1 cellular context compared by ENCODE assay signal in genomic region chr6:21022343-21023107, GRCh38.
TF ChIP-seq lines count a peak whose summit lies in the region.

No MANE protein-coding gene starts in this region.

TF ChIP-seq in GM12878, 131 proteins besides CTCF, POLR2A, EP300 and RAD21 (continued from another document and continues in another):
- TF ChIP-seq, protein P1, sequence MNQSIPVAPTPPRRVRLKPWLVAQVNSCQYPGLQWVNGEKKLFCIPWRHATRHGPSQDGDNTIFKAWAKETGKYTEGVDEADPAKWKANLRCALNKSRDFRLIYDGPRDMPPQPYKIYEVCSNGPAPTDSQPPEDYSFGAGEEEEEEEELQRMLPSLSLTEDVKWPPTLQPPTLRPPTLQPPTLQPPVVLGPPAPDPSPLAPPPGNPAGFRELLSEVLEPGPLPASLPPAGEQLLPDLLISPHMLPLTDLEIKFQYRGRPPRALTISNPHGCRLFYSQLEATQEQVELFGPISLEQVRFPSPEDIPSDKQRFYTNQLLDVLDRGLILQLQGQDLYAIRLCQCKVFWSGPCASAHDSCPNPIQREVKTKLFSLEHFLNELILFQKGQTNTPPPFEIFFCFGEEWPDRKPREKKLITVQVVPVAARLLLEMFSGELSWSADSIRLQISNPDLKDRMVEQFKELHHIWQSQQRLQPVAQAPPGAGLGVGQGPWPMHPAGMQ (IDR thresholded peaks at IDR 0.05; ENCODE audit: borderline replicate concordance), result no peak
- TF ChIP-seq E2F4 (IDR thresholded peaks at IDR 0.05; ENCODE audit: low read depth, low read length) (no peak), NFXL1 (IDR thresholded peaks at IDR 0.05; ENCODE audit: borderline replicate concordance) (no peak), HCFC1 (IDR thresholded peaks at IDR 0.05; ENCODE audit: low read length) (no peak), SP1 (IDR thresholded peaks at IDR 0.05; ENCODE audit: low read depth, low read length) (peak; percentile 34), CHD2 (IDR thresholded peaks at IDR 0.05; ENCODE audit: borderline replicate concordance, low read depth, low read length) (peak; percentile 49; the same call in 1 of the 2 replicates), BRCA1 (IDR thresholded peaks at IDR 0.05; ENCODE audit: low read depth, low read length) (no peak), NR2C2 (IDR thresholded peaks at IDR 0.05; ENCODE audit: borderline replicate concordance, control insufficient read depth, insufficient read length, low read depth) (no peak), HDAC6 (IDR thresholded peaks at IDR 0.05; ENCODE audit: unreplicated experiment) (no peak), GATAD2B (conservative IDR thresholded peaks at IDR 0.05; ENCODE audit: low read depth) (no peak), SIN3A (IDR thresholded peaks at IDR 0.05; ENCODE audit: low read depth, low read length) (no peak), USF2 (IDR thresholded peaks at IDR 0.05; ENCODE audit: borderline replicate concordance, low read depth, low read length) (no peak), GABPA (IDR thresholded peaks at IDR 0.05; ENCODE audit: low read depth) (peak; percentile 59; the same call in 1 of the 2 replicates), ETV6 (conservative IDR thresholded peaks at IDR 0.05 in 1 of 2, IDR thresholded peaks at IDR 0.05 in 1 of 2; ENCODE audit: borderline replicate concordance in 1 of 2, low read depth in 1 of 2) (peak in 1 of 2 experiments; percentile 88; a peak in 2 of 4 replicates), MTA2 (IDR thresholded peaks at IDR 0.05; ENCODE audit: low read depth) (peak; percentile 87), CREM (IDR thresholded peaks at IDR 0.05; ENCODE audit: low read depth) (peak; percentile 63), ATF7 (IDR thresholded peaks at IDR 0.05; ENCODE audit: low read depth) (peak; percentile 88), POU2F2 (IDR thresholded peaks at IDR 0.05; ENCODE audit: borderline replicate concordance, low read depth, low read length) (no peak; the same call in 2 of the 3 replicates), CBX3 (IDR thresholded peaks at IDR 0.05; ENCODE audit: borderline replicate concordance, low read depth) (no peak), EZH2 (IDR thresholded peaks at IDR 0.05; ENCODE audit: borderline replicate concordance, control insufficient read depth, low read depth, low read length) (no peak), ZBED1 (IDR thresholded peaks at IDR 0.05; ENCODE audit: borderline replicate concordance) (no peak), USF1 (IDR thresholded peaks at IDR 0.05; ENCODE audit: borderline replicate concordance, extremely low read length, insufficient read depth, low read depth, low read length) (no peak), RCOR1 (conservative IDR thresholded peaks at IDR 0.05; ENCODE audit: low read depth, low read length) (no peak), NR2F1 (conservative IDR thresholded peaks at IDR 0.05) (no peak; the same call in 1 of the 2 replicates), CREB1 (IDR thresholded peaks at IDR 0.05; ENCODE audit: low read depth) (peak; percentile 61; the same call in 1 of the 2 replicates), ZNF592 (IDR thresholded peaks at IDR 0.05) (no peak), ZNF622 (IDR thresholded peaks at IDR 0.05) (no peak), IKZF1 (conservative IDR thresholded peaks at IDR 0.05) (peak; percentile 65), RBBP5 (conservative IDR thresholded peaks at IDR 0.05) (no peak), NR2C1 (IDR thresholded peaks at IDR 0.05) (no peak), ZNF217 (IDR thresholded peaks at IDR 0.05) (no peak), POLR2AphosphoS2 (IDR thresholded peaks at IDR 0.05; ENCODE audit: low read depth, low read length) (no peak), SMC3 (IDR thresholded peaks at IDR 0.05; ENCODE audit: borderline replicate concordance, low read length) (peak; percentile 18; the same call in 1 of the 2 replicates), CEBPB (IDR thresholded peaks at IDR 0.05; ENCODE audit: borderline replicate concordance in 1 of 2, low read depth in 2 of 2, low read length in 2 of 2) (no peak), ZNF384 (IDR thresholded peaks at IDR 0.05; ENCODE audit: borderline replicate concordance, low read depth, low read length) (no peak), STAT3 (IDR thresholded peaks at IDR 0.05; ENCODE audit: low read depth, low read length) (no peak; the same call in 1 of the 2 replicates), EED (IDR thresholded peaks at IDR 0.05; ENCODE audit: low read depth) (peak; percentile 86)
- TF ChIP-seq, protein P2, sequence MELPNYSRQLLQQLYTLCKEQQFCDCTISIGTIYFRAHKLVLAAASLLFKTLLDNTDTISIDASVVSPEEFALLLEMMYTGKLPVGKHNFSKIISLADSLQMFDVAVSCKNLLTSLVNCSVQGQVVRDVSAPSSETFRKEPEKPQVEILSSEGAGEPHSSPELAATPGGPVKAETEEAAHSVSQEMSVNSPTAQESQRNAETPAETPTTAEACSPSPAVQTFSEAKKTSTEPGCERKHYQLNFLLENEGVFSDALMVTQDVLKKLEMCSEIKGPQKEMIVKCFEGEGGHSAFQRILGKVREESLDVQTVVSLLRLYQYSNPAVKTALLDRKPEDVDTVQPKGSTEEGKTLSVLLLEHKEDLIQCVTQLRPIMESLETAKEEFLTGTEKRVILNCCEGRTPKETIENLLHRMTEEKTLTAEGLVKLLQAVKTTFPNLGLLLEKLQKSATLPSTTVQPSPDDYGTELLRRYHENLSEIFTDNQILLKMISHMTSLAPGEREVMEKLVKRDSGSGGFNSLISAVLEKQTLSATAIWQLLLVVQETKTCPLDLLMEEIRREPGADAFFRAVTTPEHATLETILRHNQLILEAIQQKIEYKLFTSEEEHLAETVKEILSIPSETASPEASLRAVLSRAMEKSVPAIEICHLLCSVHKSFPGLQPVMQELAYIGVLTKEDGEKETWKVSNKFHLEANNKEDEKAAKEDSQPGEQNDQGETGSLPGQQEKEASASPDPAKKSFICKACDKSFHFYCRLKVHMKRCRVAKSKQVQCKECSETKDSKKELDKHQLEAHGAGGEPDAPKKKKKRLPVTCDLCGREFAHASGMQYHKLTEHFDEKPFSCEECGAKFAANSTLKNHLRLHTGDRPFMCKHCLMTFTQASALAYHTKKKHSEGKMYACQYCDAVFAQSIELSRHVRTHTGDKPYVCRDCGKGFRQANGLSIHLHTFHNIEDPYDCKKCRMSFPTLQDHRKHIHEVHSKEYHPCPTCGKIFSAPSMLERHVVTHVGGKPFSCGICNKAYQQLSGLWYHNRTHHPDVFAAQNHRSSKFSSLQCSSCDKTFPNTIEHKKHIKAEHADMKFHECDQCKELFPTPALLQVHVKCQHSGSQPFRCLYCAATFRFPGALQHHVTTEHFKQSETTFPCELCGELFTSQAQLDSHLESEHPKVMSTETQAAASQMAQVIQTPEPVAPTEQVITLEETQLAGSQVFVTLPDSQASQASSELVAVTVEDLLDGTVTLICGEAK (IDR thresholded peaks at IDR 0.05; ENCODE audit: borderline replicate concordance), result peak; percentile 43; the same call in 1 of the 2 replicates
- TF ChIP-seq, protein P3, sequence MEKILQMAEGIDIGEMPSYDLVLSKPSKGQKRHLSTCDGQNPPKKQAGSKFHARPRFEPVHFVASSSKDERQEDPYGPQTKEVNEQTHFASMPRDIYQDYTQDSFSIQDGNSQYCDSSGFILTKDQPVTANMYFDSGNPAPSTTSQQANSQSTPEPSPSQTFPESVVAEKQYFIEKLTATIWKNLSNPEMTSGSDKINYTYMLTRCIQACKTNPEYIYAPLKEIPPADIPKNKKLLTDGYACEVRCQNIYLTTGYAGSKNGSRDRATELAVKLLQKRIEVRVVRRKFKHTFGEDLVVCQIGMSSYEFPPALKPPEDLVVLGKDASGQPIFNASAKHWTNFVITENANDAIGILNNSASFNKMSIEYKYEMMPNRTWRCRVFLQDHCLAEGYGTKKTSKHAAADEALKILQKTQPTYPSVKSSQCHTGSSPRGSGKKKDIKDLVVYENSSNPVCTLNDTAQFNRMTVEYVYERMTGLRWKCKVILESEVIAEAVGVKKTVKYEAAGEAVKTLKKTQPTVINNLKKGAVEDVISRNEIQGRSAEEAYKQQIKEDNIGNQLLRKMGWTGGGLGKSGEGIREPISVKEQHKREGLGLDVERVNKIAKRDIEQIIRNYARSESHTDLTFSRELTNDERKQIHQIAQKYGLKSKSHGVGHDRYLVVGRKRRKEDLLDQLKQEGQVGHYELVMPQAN (conservative IDR thresholded peaks at IDR 0.05), result no peak
- TF ChIP-seq, protein P4, sequence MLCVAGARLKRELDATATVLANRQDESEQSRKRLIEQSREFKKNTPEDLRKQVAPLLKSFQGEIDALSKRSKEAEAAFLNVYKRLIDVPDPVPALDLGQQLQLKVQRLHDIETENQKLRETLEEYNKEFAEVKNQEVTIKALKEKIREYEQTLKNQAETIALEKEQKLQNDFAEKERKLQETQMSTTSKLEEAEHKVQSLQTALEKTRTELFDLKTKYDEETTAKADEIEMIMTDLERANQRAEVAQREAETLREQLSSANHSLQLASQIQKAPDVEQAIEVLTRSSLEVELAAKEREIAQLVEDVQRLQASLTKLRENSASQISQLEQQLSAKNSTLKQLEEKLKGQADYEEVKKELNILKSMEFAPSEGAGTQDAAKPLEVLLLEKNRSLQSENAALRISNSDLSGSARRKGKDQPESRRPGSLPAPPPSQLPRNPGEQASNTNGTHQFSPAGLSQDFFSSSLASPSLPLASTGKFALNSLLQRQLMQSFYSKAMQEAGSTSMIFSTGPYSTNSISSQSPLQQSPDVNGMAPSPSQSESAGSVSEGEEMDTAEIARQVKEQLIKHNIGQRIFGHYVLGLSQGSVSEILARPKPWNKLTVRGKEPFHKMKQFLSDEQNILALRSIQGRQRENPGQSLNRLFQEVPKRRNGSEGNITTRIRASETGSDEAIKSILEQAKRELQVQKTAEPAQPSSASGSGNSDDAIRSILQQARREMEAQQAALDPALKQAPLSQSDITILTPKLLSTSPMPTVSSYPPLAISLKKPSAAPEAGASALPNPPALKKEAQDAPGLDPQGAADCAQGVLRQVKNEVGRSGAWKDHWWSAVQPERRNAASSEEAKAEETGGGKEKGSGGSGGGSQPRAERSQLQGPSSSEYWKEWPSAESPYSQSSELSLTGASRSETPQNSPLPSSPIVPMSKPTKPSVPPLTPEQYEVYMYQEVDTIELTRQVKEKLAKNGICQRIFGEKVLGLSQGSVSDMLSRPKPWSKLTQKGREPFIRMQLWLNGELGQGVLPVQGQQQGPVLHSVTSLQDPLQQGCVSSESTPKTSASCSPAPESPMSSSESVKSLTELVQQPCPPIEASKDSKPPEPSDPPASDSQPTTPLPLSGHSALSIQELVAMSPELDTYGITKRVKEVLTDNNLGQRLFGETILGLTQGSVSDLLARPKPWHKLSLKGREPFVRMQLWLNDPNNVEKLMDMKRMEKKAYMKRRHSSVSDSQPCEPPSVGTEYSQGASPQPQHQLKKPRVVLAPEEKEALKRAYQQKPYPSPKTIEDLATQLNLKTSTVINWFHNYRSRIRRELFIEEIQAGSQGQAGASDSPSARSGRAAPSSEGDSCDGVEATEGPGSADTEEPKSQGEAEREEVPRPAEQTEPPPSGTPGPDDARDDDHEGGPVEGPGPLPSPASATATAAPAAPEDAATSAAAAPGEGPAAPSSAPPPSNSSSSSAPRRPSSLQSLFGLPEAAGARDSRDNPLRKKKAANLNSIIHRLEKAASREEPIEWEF (IDR thresholded peaks at IDR 0.05; ENCODE audit: insufficient replicate concordance, low read depth, low read length), result peak; percentile 51
